ENCODE assay signal across 23 cellular contexts in genomic region chrX:18151157-18151556, GRCh38.
DNase-seq lines count a peak whose midpoint lies in the region; ATAC-seq and TF ChIP-seq lines count a peak whose summit lies in the region.
"Had no signal": no experiment of that assay in that cellular context is flagged by ENCODE, and none has a peak within 500 bp of the region (broad histone marks: within the 10 kb centered on the region; RNA-seq: fewer than 3 reads in every experiment).

No MANE protein-coding gene starts in this region.

- H3K27ac ChIP-seq in heart left ventricle (peak overlapping the region in 10 of 12 donors; percentile 23 to 86 (median 71)), left ventricle myocardium inferior (replicated peaks) (peak overlapping the region; percentile 82), right cardiac atrium (ENCODE audit: low read length) (peak overlapping the region; percentile 85)
- H3K27ac ChIP-seq: A549; BLaER1 treated with 17β-estradiol and CSF1 and Interleukin-3, amounts not matched to agents 10 nM and 100 nM had no signal

- H3K36me3 Mint-ChIP-seq in activated CD4-positive, alpha-beta memory T cell treated with anti-CD3 and anti-CD28 coated beads, Interleukin-2, amount 10 ng/mL, durations not matched to agents 7 days and 5 days (ENCODE audit: low read depth), result no peaks in the 10 kb centered on the region
- H3K36me3 Mint-ChIP-seq: CD14-positive monocyte; CD8-positive, alpha-beta memory T cell had no signal

- POLR2A ChIA-PET in activated CD4-positive, alpha-beta memory T cell treated with anti-CD3 and anti-CD28 coated beads, Interleukin-2, amount 10 ng/mL, durations not matched to agents 7 days and 5 days (lab: Charles Lee), result no interaction called here

- no peak overlapping the region for H3K4me3 Mint-ChIP-seq in activated CD4-positive, alpha-beta memory T cell treated with anti-CD3 and anti-CD28 coated beads, Interleukin-2, amount 10 ng/mL, durations not matched to agents 7 days and 5 days
- H3K4me3 Mint-ChIP-seq: CD14-positive monocyte; CD4-positive, alpha-beta T cell; CD8-positive, alpha-beta memory T cell; GM23338; H9 had no signal

- no peak for TF ChIP-seq CTCF in heart left ventricle (IDR thresholded peaks at IDR 0.05)
- no peak for TF ChIP-seq CTCF in left ventricle myocardium inferior (IDR thresholded peaks at IDR 0.05; ENCODE audit: borderline replicate concordance)

- ATAC-seq in heart left ventricle, result peak in 2 of 4 donors; percentile 33 to 52
- no peak for ATAC-seq in Right ventricle myocardium inferior
- no peak for ATAC-seq in right cardiac atrium
- ATAC-seq in GM19328 (IDR thresholded peaks at IDR 0.05; ENCODE audit: unreplicated experiment), result no peak
- ATAC-seq: A549, GM12878, GM23338, HCT116 had no signal

- H3K9me3 Mint-ChIP-seq in activated CD4-positive, alpha-beta memory T cell treated with anti-CD3 and anti-CD28 coated beads, Interleukin-2, amount 10 ng/mL, durations not matched to agents 7 days and 5 days, result no peaks in the 10 kb centered on the region
- H3K9me3 Mint-ChIP-seq: CD4-positive, alpha-beta T cell; GM23338 had no signal

- H3K27me3 ChIP-seq in heart left ventricle, result no peaks in the 10 kb centered on the region
- no peaks in the 10 kb centered on the region for H3K27me3 ChIP-seq in left ventricle myocardium inferior (ENCODE audit: low read depth)
- H3K27me3 ChIP-seq in right cardiac atrium (ENCODE audit: control insufficient read depth, insufficient read depth), result no peaks in the 10 kb centered on the region
- H3K27me3 ChIP-seq: BE2C had no signal

- no peak for TF ChIP-seq POLR2A in heart left ventricle (IDR thresholded peaks at IDR 0.05)

- H3K4me1 Mint-ChIP-seq in activated CD4-positive, alpha-beta memory T cell treated with anti-CD3 and anti-CD28 coated beads, Interleukin-2, amount 10 ng/mL, durations not matched to agents 7 days and 5 days, result no peaks in the 10 kb centered on the region
- H3K4me1 Mint-ChIP-seq: CD14-positive monocyte; CD8-positive, alpha-beta memory T cell; GM23338; H9 had no signal

- no peak for DNase-seq in heart left ventricle
- no peak for DNase-seq in Right ventricle myocardium inferior (ENCODE audit: missing footprints)
- DNase-seq in left ventricle myocardium inferior, result no peak
- no peak for DNase-seq in right cardiac atrium
- DNase-seq in activated CD4-positive, alpha-beta memory T cell treated with anti-CD3 and anti-CD28 coated beads, Interleukin-2, amount 10 ng/mL, durations not matched to agents 7 days and 5 days, result no peak
- DNase-seq: 8988T; ACHN; AML-193; BE2C; CD4-positive, alpha-beta T cell; CD8-positive, alpha-beta memory T cell; DMS 273 treated with DMSO at 0.1 percent for 48 hours; DMS79; EL; GDM1; H9 had no signal

- WGBS in heart left ventricle, 4 donors, result 63 to 72% (median 69%) methylated on average over 5 of the region's 5 CpGs
- whole genome bisulfite sequencing in right cardiac atrium, result 80% methylated on average over 5 of the region's 5 CpGs

- H3K4me1 ChIP-seq in heart left ventricle (peaks cover 0 to 4% (median 0%) of the 10 kb centered on the region in 12 donors), left ventricle myocardium inferior (no peaks in the 10 kb centered on the region), right cardiac atrium (ENCODE audit: control insufficient read depth, insufficient read depth, low read length) (peaks cover 1% of the 10 kb centered on the region)
- H3K4me1 ChIP-seq: BE2C; BLaER1 treated with 17β-estradiol and CSF1 and Interleukin-3, amounts not matched to agents 10 nM and 100 nM had no signal

- no peak overlapping the region for H3K27ac Mint-ChIP-seq in activated CD4-positive, alpha-beta memory T cell treated with anti-CD3 and anti-CD28 coated beads, Interleukin-2, amount 10 ng/mL, durations not matched to agents 7 days and 5 days
- H3K27ac Mint-ChIP-seq: CD14-positive monocyte; CD4-positive, alpha-beta T cell; CD8-positive, alpha-beta memory T cell; GM23338; H9 had no signal

- H3K9me3 ChIP-seq in heart left ventricle (no peaks in the 10 kb centered on the region), left ventricle myocardium inferior (replicated peaks) (no peaks in the 10 kb centered on the region), right cardiac atrium (ENCODE audit: control insufficient read depth, low read length) (no peaks in the 10 kb centered on the region)
- H3K9me3 ChIP-seq: A549, BE2C had no signal

- CTCF ChIA-PET in activated CD4-positive, alpha-beta memory T cell treated with anti-CD3 and anti-CD28 coated beads, Interleukin-2, amount 10 ng/mL, durations not matched to agents 7 days and 5 days (lab: Charles Lee), result no interaction called here

- no peaks in the 10 kb centered on the region for H3K27me3 Mint-ChIP-seq in activated CD4-positive, alpha-beta memory T cell treated with anti-CD3 and anti-CD28 coated beads, Interleukin-2, amount 10 ng/mL, durations not matched to agents 7 days and 5 days

- H3K36me3 ChIP-seq in heart left ventricle, result no peaks in the 10 kb centered on the region
- H3K36me3 ChIP-seq in left ventricle myocardium inferior, result no peaks in the 10 kb centered on the region
- H3K36me3 ChIP-seq: BE2C; BLaER1 treated with 17β-estradiol and CSF1 and Interleukin-3, amounts not matched to agents 10 nM and 100 nM had no signal

- no peak overlapping the region for H3K4me3 ChIP-seq in heart left ventricle
- no peak overlapping the region for H3K4me3 ChIP-seq in left ventricle myocardium inferior
- no peak overlapping the region for H3K4me3 ChIP-seq in right cardiac atrium (ENCODE audit: low read length)
- H3K4me3 ChIP-seq: A549; BLaER1 treated with 17β-estradiol and CSF1 and Interleukin-3, amounts not matched to agents 10 nM and 100 nM; GM12878; GM23338 had no signal

- intact Hi-C loops in heart left ventricle (cut with DNase I) (loop anchor here in 2 of 10 donors (2.0 to 10.0 kb wide), 2 partner anchors 22 to 56 kb away; no protein-coding TSS in a partner anchor), Right ventricle myocardium inferior (cut with DNase I) (loop anchor here (2.0 kb wide), 1 partner anchor 22 kb away; no protein-coding TSS in a partner anchor), left ventricle myocardium inferior (cut with micrococcal nuclease) (no loop called here), right cardiac atrium (cut with DNase I) (no loop called here)
